In genomic region chr20:62927128-62927705, GRCh38 we compare ENCODE assay signal across 8 cellular contexts. TPM values are rescaled to one million over a fixed set of nuclear protein-coding genes. Genes with fewer than 3 reads are reported as not detected.
DNase-seq lines count a peak whose midpoint lies in the region; ATAC-seq and TF ChIP-seq lines count a peak whose summit lies in the region.

No MANE protein-coding gene starts in this region.

- ATAC-seq in GM23338: no peak
- no peak for ATAC-seq in gastroesophageal sphincter
- no peak for ATAC-seq in HG03354 (IDR thresholded peaks at IDR 0.05; ENCODE audit: poor library complexity, severe bottlenecking, unreplicated experiment)
- ATAC-seq in HG02588 (IDR thresholded peaks at IDR 0.05; ENCODE audit: unreplicated experiment): no peak

- TF ChIP-seq POLR2A in gastroesophageal sphincter (IDR thresholded peaks at IDR 0.05): no peak

- H3K4me1 ChIP-seq in GM23338 (ENCODE audit: insufficient read depth) (peaks cover 62% of the 10 kb centered on the region), gastroesophageal sphincter (peaks cover 0 to 71% (median 54%) of the 10 kb centered on the region in 3 donors), skeletal muscle satellite cell (ENCODE audit: control insufficient read depth, insufficient read depth, low read length) (peaks cover 40% of the 10 kb centered on the region)

- H4K20me1 ChIP-seq in GM23338 (replicated peaks; ENCODE audit: insufficient read depth): peaks cover 33% of the 10 kb centered on the region

- H2AFZ ChIP-seq in GM23338: no peak overlapping the region

- H3K4me2 ChIP-seq in GM23338: peak overlapping the region; percentile 90
- H3K4me2 ChIP-seq in skeletal muscle satellite cell (ENCODE audit: low read length): peak overlapping the region; percentile 93

- 71 to 74% methylated on average over 6 to 7 of the region's 12 CpGs for whole genome bisulfite sequencing in gastroesophageal sphincter (ENCODE audit: low coverage in 1 of 2), 2 donors

- H3K9me3 Mint-ChIP-seq in GM23338: no peaks in the 10 kb centered on the region; the same call in 2 of the 3 replicates

- TF ChIP-seq EP300 in gastroesophageal sphincter (IDR thresholded peaks at IDR 0.05): no peak

- H3K4me3 ChIP-seq in GM23338 (peak overlapping the region; percentile 95), gastroesophageal sphincter (peak overlapping the region; percentile 91 to 97), skeletal muscle satellite cell (ENCODE audit: low read length) (peak overlapping the region; percentile 82)

- no peaks in the 10 kb centered on the region for H3K9me2 ChIP-seq in GM23338 (ENCODE audit: insufficient read depth)

- H3K27ac Mint-ChIP-seq in GM23338: peak overlapping the region; percentile 92

- H3K9me3 ChIP-seq in gastroesophageal sphincter: no peaks in the 10 kb centered on the region
- H3K9me3 ChIP-seq in skeletal muscle satellite cell (replicated peaks; ENCODE audit: low read length): no peaks in the 10 kb centered on the region

- H3K4me3 Mint-ChIP-seq in GM23338: peak overlapping the region; percentile 76

- peaks cover 23% of the 10 kb centered on the region for H3K27me3 Mint-ChIP-seq in GM23338 (ENCODE audit: insufficient read depth, low read depth, poor library complexity)

- H3K36me3 ChIP-seq in GM23338 (ENCODE audit: insufficient read depth) (peaks cover 4% of the 10 kb centered on the region), gastroesophageal sphincter (no peaks in the 10 kb centered on the region), skeletal muscle satellite cell (ENCODE audit: insufficient read depth, low read length) (no peaks in the 10 kb centered on the region)

- peaks cover 52% of the 10 kb centered on the region for H3F3A ChIP-seq in GM23338 (replicated peaks; ENCODE audit: low read depth)

- DNase-seq in GM23338 (ENCODE audit: low spot score) (no peak), ecto neural progenitor cell (ENCODE audit: low spot score) (no peak), NCI-H1694 (lab: John Stamatoyannopoulos, UW) (no peak)

- peak overlapping the region; percentile 96 for H3K9ac ChIP-seq in skeletal muscle satellite cell (ENCODE audit: low read depth, low read length)

- peaks cover 84% of the 10 kb centered on the region for H3K79me2 ChIP-seq in GM23338 (replicated peaks; ENCODE audit: insufficient read depth)

- TF ChIP-seq CTCF in GM23338 (conservative IDR thresholded peaks at IDR 0.05; ENCODE audit: low read depth in 2 of 2) (no peak), VCaP (conservative IDR thresholded peaks at IDR 0.05) (no peak), gastroesophageal sphincter (IDR thresholded peaks at IDR 0.05) (no peak)

- peaks cover 15% of the 10 kb centered on the region; the same call in 2 of the 3 replicates for H3K36me3 Mint-ChIP-seq in GM23338 (ENCODE audit: low read depth)

- peak overlapping the region; percentile 94 for H3K27ac ChIP-seq in GM23338 (ENCODE audit: low read depth)
- H3K27ac ChIP-seq in VCaP: peak overlapping the region; percentile 98
- peak overlapping the region in 3 of 4 donors; percentile 95 to 99 (median 95) for H3K27ac ChIP-seq in gastroesophageal sphincter

- H3K4me1 Mint-ChIP-seq in GM23338: peaks cover 48% of the 10 kb centered on the region

- no peaks in the 10 kb centered on the region for H3K27me3 ChIP-seq in GM23338 (ENCODE audit: insufficient read depth)
- H3K27me3 ChIP-seq in gastroesophageal sphincter: no peaks in the 10 kb centered on the region
- no peaks in the 10 kb centered on the region for H3K27me3 ChIP-seq in skeletal muscle satellite cell (ENCODE audit: control insufficient read depth, insufficient read depth, low read length)

TF ChIP-seq in GM23338, 12 proteins besides CTCF, POLR2A, EP300 and RAD21 (continues in another document):
- no peak for TF ChIP-seq NANOG (IDR thresholded peaks at IDR 0.05; ENCODE audit: borderline replicate concordance)
- TF ChIP-seq POLR2AphosphoS5 (IDR thresholded peaks at IDR 0.05; ENCODE audit: low read depth): no peak; the same call in 1 of the 2 replicates
- TF ChIP-seq EZH2 (IDR thresholded peaks at IDR 0.05; ENCODE audit: low read depth, unreplicated experiment): no peak
- TF ChIP-seq EZH2phosphoT487 (IDR thresholded peaks at IDR 0.05; ENCODE audit: unreplicated experiment): no peak
- TF ChIP-seq, protein P1, sequence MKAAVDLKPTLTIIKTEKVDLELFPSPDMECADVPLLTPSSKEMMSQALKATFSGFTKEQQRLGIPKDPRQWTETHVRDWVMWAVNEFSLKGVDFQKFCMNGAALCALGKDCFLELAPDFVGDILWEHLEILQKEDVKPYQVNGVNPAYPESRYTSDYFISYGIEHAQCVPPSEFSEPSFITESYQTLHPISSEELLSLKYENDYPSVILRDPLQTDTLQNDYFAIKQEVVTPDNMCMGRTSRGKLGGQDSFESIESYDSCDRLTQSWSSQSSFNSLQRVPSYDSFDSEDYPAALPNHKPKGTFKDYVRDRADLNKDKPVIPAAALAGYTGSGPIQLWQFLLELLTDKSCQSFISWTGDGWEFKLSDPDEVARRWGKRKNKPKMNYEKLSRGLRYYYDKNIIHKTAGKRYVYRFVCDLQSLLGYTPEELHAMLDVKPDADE (IDR thresholded peaks at IDR 0.05): no peak
- TF ChIP-seq STAT1 (IDR thresholded peaks at IDR 0.05; ENCODE audit: unreplicated experiment): no peak
- TF ChIP-seq JUNB (IDR thresholded peaks at IDR 0.05; ENCODE audit: unreplicated experiment): no peak
- TF ChIP-seq, protein P2, sequence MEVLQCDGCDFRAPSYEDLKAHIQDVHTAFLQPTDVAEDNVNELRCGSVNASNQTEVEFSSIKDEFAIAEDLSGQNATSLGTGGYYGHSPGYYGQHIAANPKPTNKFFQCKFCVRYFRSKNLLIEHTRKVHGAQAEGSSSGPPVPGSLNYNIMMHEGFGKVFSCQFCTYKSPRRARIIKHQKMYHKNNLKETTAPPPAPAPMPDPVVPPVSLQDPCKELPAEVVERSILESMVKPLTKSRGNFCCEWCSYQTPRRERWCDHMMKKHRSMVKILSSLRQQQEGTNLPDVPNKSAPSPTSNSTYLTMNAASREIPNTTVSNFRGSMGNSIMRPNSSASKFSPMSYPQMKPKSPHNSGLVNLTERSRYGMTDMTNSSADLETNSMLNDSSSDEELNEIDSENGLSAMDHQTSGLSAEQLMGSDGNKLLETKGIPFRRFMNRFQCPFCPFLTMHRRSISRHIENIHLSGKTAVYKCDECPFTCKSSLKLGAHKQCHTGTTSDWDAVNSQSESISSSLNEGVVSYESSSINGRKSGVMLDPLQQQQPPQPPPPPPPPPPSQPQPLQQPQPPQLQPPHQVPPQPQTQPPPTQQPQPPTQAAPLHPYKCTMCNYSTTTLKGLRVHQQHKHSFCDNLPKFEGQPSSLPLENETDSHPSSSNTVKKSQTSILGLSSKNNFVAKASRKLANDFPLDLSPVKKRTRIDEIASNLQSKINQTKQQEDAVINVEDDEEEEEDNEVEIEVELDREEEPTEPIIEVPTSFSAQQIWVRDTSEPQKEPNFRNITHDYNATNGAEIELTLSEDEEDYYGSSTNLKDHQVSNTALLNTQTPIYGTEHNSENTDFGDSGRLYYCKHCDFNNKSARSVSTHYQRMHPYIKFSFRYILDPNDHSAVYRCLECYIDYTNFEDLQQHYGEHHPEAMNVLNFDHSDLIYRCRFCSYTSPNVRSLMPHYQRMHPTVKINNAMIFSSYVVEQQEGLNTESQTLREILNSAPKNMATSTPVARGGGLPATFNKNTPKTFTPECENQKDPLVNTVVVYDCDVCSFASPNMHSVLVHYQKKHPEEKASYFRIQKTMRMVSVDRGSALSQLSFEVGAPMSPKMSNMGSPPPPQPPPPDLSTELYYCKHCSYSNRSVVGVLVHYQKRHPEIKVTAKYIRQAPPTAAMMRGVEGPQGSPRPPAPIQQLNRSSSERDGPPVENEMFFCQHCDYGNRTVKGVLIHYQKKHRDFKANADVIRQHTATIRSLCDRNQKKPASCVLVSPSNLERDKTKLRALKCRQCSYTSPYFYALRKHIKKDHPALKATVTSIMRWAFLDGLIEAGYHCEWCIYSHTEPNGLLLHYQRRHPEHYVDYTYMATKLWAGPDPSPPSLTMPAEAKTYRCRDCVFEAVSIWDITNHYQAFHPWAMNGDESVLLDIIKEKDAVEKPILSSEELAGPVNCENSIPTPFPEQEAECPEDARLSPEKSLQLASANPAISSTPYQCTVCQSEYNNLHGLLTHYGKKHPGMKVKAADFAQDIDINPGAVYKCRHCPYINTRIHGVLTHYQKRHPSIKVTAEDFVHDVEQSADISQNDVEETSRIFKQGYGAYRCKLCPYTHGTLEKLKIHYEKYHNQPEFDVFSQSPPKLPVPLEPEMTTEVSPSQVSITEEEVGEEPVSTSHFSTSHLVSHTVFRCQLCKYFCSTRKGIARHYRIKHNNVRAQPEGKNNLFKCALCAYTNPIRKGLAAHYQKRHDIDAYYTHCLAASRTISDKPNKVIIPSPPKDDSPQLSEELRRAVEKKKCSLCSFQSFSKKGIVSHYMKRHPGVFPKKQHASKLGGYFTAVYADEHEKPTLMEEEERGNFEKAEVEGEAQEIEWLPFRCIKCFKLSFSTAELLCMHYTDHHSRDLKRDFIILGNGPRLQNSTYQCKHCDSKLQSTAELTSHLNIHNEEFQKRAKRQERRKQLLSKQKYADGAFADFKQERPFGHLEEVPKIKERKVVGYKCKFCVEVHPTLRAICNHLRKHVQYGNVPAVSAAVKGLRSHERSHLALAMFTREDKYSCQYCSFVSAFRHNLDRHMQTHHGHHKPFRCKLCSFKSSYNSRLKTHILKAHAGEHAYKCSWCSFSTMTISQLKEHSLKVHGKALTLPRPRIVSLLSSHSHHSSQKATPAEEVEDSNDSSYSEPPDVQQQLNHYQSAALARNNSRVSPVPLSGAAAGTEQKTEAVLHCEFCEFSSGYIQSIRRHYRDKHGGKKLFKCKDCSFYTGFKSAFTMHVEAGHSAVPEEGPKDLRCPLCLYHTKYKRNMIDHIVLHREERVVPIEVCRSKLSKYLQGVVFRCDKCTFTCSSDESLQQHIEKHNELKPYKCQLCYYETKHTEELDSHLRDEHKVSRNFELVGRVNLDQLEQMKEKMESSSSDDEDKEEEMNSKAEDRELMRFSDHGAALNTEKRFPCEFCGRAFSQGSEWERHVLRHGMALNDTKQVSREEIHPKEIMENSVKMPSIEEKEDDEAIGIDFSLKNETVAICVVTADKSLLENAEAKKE (CRISPR knock-in tag; IDR thresholded peaks at IDR 0.05): no peak
- no peak for TF ChIP-seq ZNF331 (CRISPR knock-in tag; IDR thresholded peaks at IDR 0.05; ENCODE audit: low read depth)

RNA-seq across cellular contexts. Expression of gene DIDO1, which starts 0.9 kb away (rescaled TPM):
- 147 and 162 TPM in 2 replicates for total RNA-seq in GM23338 (2014; rRNA removed; shearing (Covaris generic))
- polyA plus RNA-seq in GM23338 (2016; fragmentation: Nextera tagmentation; extraction: Ambion mirVana): 61.5 and 72.4 TPM in 2 replicates
- 10 to 100 TPM; 49.5 to 75.8 (median 66.5) TPM for total RNA-seq in gastroesophageal sphincter
- 26.6 and 31.7 TPM in 2 replicates for total RNA-seq in skeletal muscle satellite cell (2012; rRNA removed)

RNA-seq across cellular contexts. Expression of gene GID8, which starts 10.7 kb away (rescaled TPM):
- 102 and 106 TPM in 2 replicates for total RNA-seq in GM23338 (2014; rRNA removed; shearing (Covaris generic))
- polyA plus RNA-seq in GM23338 (2016; fragmentation: Nextera tagmentation; extraction: Ambion mirVana): 41.7 and 41.8 TPM in 2 replicates
- total RNA-seq in gastroesophageal sphincter: 10 to 100 TPM; 23.2 to 34.8 (median 27.9) TPM
- 22.7 and 23.1 TPM in 2 replicates for total RNA-seq in skeletal muscle satellite cell (2012; rRNA removed)

RNA-seq across cellular contexts. Expression of gene SLC17A9, which starts 25.3 kb away (rescaled TPM):
- 24.2 and 32.0 TPM in 2 replicates for total RNA-seq in GM23338 (2014; rRNA removed; shearing (Covaris generic))
- 36.1 and 39.3 TPM in 2 replicates for polyA plus RNA-seq in GM23338 (2016; fragmentation: Nextera tagmentation; extraction: Ambion mirVana)
- 1 to 10 TPM; 1.3 to 4.6 (median 2.8) TPM for total RNA-seq in gastroesophageal sphincter
- 8.1 and 18.8 TPM in 2 replicates for total RNA-seq in skeletal muscle satellite cell (2012; rRNA removed)
